ENCODE assay signal across 8 cellular contexts in the genomic region with DNA sequence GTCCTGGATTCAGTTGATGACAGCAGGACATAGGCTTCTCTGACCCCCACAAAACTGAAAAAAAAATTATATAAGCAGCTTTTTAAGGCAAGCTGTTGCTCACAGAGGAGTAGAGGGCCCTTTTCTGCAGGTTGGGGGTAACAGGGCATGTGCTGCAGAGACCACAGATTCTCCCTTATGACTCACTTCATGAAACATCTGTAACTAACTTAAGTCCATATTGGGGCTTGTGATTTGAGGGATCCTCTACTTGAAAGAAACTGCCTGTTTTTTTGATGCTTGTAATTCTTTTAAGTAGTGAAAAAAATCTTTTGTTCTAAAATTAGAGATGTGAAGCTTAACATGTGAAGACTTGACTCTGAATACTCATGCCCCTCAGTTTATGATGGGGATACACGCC. TPM values are rescaled to one million over a fixed set of nuclear protein-coding genes. Genes with fewer than 3 reads are reported as not detected.
DNase-seq lines count a peak whose midpoint lies in the region; ATAC-seq and TF ChIP-seq lines count a peak whose summit lies in the region.

No MANE protein-coding gene starts in this region.

- H3K4me1 ChIP-seq in A673 (ENCODE audit: insufficient read depth, low read length, poor library complexity, severe bottlenecking), result no peaks in the 10 kb centered on the region

- H3K27ac ChIP-seq in A673 (ENCODE audit: low read depth, low read length, poor library complexity, severe bottlenecking), result peak overlapping the region; percentile 23

- no peak for DNase-seq in A673 (ENCODE audit: low spot score)
- DNase-seq in activated CD4-positive, alpha-beta memory T cell treated with anti-CD3 and anti-CD28 coated beads, Interleukin-2, amount 10 ng/mL, durations not matched to agents 7 days and 5 days, result no peak
- DNase-seq in NCI-H1436 (lab: John Stamatoyannopoulos, UW), result no peak
- DNase-seq in sciatic nerve (ENCODE audit: low spot score), result no peak
- DNase-seq in NCI-H446 treated with DMSO at 0.1 percent for 48 hours (lab: John Stamatoyannopoulos, UW), result no peak
- no peak for DNase-seq in Right ventricle myocardium inferior (ENCODE audit: missing footprints)

- peaks cover 100% of the 10 kb centered on the region for H3K36me3 ChIP-seq in A673 (ENCODE audit: insufficient read depth, low read length, poor library complexity, severe bottlenecking)

- CTCF ChIA-PET in A673 (lab: Charles Lee), result no interaction called here
- CTCF ChIA-PET in activated CD4-positive, alpha-beta memory T cell treated with anti-CD3 and anti-CD28 coated beads, Interleukin-2, amount 10 ng/mL, durations not matched to agents 7 days and 5 days (lab: Charles Lee), result interaction anchor here (1.4 to 3.7 kb wide), 5 partner anchors 11 to 33 kb away, joined by 4 to 15 read pairs (median 6); partner anchors contain the start of gene XRCC5

- peaks cover 31% of the 10 kb centered on the region for H3K4me1 Mint-ChIP-seq in activated CD4-positive, alpha-beta memory T cell treated with anti-CD3 and anti-CD28 coated beads, Interleukin-2, amount 10 ng/mL, durations not matched to agents 7 days and 5 days

- POLR2A ChIA-PET in A673 (lab: Charles Lee; ENCODE audit: low non-redundant PET), result no interaction called here
- POLR2A ChIA-PET in activated CD4-positive, alpha-beta memory T cell treated with anti-CD3 and anti-CD28 coated beads, Interleukin-2, amount 10 ng/mL, durations not matched to agents 7 days and 5 days (lab: Charles Lee), result interaction anchor here (0.7 to 1.5 kb wide), 5 partner anchors 11 to 61 kb away, joined by 3 to 11 read pairs (median 3); partner anchors contain the start of genes PECR and TMEM169

- H3K27ac Mint-ChIP-seq in activated CD4-positive, alpha-beta memory T cell treated with anti-CD3 and anti-CD28 coated beads, Interleukin-2, amount 10 ng/mL, durations not matched to agents 7 days and 5 days, result peak overlapping the region; percentile 27

- no peaks in the 10 kb centered on the region for H3K27me3 ChIP-seq in A673 (replicated peaks; ENCODE audit: insufficient read depth, low read depth, low read length, poor library complexity)

- no peak overlapping the region for H3K4me3 Mint-ChIP-seq in activated CD4-positive, alpha-beta memory T cell treated with anti-CD3 and anti-CD28 coated beads, Interleukin-2, amount 10 ng/mL, durations not matched to agents 7 days and 5 days

- H3K9me3 ChIP-seq in A673 (ENCODE audit: low read depth, low read length, poor library complexity, severe bottlenecking), result no peaks in the 10 kb centered on the region

- peaks cover 52% of the 10 kb centered on the region for H3K36me3 Mint-ChIP-seq in activated CD4-positive, alpha-beta memory T cell treated with anti-CD3 and anti-CD28 coated beads, Interleukin-2, amount 10 ng/mL, durations not matched to agents 7 days and 5 days (ENCODE audit: low read depth)

- no peak overlapping the region for H3K4me3 ChIP-seq in A673 (ENCODE audit: low read depth, low read length, poor library complexity, severe bottlenecking)

- intact Hi-C loops in A673 (cut with micrococcal nuclease; ENCODE audit: unreplicated experiment) (no loop called here), sciatic nerve (cut with DNase I) (no loop called here), Right ventricle myocardium inferior (cut with DNase I) (no loop called here)

- BruUV-seq in A673 (replicated peaks; lab: Mats Ljungman, UMichigan), result no TSS peak

- ATAC-seq in GM18868 (IDR thresholded peaks at IDR 0.05; ENCODE audit: unreplicated experiment) (peak; percentile 100), HG02938 (IDR thresholded peaks at IDR 0.05; ENCODE audit: unreplicated experiment) (peak; percentile 97), sciatic nerve (no peak), Right ventricle myocardium inferior (no peak)

- H3K9me3 Mint-ChIP-seq in activated CD4-positive, alpha-beta memory T cell treated with anti-CD3 and anti-CD28 coated beads, Interleukin-2, amount 10 ng/mL, durations not matched to agents 7 days and 5 days, result no peaks in the 10 kb centered on the region

- TF ChIP-seq CTCF in A673 (conservative IDR thresholded peaks at IDR 0.05; ENCODE audit: low read depth, low read length), result no peak

- no peaks in the 10 kb centered on the region for H3K27me3 Mint-ChIP-seq in activated CD4-positive, alpha-beta memory T cell treated with anti-CD3 and anti-CD28 coated beads, Interleukin-2, amount 10 ng/mL, durations not matched to agents 7 days and 5 days

RNA-seq across cellular contexts. Expression of gene XRCC5, which starts 33.4 kb away (rescaled TPM):
- total RNA-seq in A673 (2021) (508 and 534 TPM in 2 replicates), sciatic nerve (173 TPM), Right ventricle myocardium inferior (113 TPM)
- total RNA-seq in activated CD4-positive, alpha-beta memory T cell treated with anti-CD3 and anti-CD28 coated beads, Interleukin-2, amount 10 ng/mL, durations not matched to agents 7 days and 5 days, result 100 to 1,000 TPM; 296 to 302 TPM

Comparison
In these comparisons a context has a peak if more than half of its experiments do, and no peak if none do; other contexts are left out.
1. ATAC-seq: peak in GM18868 (single experiment) and HG02938 (single experiment); none in sciatic nerve (single experiment) and Right ventricle myocardium inferior (single experiment).